In the genomic region with DNA sequence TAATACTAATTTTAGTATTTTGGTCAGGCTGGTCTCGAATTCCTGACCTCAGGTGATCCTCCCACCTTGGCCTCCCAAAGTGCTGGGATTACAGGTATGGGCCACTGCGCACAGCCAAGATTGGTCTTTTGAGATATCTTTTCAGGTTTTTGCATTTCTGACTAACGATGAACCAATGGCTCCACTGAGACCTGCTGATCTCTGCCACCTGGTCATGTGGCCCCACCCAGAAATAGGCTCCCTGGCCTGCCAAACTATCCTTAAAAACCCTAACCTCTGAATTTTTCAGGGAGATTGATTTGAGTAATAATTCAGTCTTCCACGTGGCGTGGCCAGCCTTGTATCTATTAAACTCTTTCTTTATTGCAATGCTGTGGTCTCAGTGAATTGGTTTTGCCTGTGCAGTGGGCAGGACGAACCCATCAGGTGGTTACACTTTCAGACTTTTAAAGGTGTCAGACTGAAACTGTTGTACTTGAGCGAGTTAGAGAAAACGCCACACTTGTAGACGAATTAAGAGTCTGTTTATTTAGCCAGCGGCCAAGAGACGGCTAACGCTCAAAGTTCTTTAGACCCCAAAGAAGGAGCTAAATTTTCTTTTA, we compare ENCODE assay signal across 1 cellular context.
TF ChIP-seq lines count a peak whose summit lies in the region.

No MANE protein-coding gene starts in this region.

TF ChIP-seq in H1, 55 proteins besides CTCF, POLR2A, EP300 and RAD21 (continued from another document):
- TF ChIP-seq, protein P1, sequence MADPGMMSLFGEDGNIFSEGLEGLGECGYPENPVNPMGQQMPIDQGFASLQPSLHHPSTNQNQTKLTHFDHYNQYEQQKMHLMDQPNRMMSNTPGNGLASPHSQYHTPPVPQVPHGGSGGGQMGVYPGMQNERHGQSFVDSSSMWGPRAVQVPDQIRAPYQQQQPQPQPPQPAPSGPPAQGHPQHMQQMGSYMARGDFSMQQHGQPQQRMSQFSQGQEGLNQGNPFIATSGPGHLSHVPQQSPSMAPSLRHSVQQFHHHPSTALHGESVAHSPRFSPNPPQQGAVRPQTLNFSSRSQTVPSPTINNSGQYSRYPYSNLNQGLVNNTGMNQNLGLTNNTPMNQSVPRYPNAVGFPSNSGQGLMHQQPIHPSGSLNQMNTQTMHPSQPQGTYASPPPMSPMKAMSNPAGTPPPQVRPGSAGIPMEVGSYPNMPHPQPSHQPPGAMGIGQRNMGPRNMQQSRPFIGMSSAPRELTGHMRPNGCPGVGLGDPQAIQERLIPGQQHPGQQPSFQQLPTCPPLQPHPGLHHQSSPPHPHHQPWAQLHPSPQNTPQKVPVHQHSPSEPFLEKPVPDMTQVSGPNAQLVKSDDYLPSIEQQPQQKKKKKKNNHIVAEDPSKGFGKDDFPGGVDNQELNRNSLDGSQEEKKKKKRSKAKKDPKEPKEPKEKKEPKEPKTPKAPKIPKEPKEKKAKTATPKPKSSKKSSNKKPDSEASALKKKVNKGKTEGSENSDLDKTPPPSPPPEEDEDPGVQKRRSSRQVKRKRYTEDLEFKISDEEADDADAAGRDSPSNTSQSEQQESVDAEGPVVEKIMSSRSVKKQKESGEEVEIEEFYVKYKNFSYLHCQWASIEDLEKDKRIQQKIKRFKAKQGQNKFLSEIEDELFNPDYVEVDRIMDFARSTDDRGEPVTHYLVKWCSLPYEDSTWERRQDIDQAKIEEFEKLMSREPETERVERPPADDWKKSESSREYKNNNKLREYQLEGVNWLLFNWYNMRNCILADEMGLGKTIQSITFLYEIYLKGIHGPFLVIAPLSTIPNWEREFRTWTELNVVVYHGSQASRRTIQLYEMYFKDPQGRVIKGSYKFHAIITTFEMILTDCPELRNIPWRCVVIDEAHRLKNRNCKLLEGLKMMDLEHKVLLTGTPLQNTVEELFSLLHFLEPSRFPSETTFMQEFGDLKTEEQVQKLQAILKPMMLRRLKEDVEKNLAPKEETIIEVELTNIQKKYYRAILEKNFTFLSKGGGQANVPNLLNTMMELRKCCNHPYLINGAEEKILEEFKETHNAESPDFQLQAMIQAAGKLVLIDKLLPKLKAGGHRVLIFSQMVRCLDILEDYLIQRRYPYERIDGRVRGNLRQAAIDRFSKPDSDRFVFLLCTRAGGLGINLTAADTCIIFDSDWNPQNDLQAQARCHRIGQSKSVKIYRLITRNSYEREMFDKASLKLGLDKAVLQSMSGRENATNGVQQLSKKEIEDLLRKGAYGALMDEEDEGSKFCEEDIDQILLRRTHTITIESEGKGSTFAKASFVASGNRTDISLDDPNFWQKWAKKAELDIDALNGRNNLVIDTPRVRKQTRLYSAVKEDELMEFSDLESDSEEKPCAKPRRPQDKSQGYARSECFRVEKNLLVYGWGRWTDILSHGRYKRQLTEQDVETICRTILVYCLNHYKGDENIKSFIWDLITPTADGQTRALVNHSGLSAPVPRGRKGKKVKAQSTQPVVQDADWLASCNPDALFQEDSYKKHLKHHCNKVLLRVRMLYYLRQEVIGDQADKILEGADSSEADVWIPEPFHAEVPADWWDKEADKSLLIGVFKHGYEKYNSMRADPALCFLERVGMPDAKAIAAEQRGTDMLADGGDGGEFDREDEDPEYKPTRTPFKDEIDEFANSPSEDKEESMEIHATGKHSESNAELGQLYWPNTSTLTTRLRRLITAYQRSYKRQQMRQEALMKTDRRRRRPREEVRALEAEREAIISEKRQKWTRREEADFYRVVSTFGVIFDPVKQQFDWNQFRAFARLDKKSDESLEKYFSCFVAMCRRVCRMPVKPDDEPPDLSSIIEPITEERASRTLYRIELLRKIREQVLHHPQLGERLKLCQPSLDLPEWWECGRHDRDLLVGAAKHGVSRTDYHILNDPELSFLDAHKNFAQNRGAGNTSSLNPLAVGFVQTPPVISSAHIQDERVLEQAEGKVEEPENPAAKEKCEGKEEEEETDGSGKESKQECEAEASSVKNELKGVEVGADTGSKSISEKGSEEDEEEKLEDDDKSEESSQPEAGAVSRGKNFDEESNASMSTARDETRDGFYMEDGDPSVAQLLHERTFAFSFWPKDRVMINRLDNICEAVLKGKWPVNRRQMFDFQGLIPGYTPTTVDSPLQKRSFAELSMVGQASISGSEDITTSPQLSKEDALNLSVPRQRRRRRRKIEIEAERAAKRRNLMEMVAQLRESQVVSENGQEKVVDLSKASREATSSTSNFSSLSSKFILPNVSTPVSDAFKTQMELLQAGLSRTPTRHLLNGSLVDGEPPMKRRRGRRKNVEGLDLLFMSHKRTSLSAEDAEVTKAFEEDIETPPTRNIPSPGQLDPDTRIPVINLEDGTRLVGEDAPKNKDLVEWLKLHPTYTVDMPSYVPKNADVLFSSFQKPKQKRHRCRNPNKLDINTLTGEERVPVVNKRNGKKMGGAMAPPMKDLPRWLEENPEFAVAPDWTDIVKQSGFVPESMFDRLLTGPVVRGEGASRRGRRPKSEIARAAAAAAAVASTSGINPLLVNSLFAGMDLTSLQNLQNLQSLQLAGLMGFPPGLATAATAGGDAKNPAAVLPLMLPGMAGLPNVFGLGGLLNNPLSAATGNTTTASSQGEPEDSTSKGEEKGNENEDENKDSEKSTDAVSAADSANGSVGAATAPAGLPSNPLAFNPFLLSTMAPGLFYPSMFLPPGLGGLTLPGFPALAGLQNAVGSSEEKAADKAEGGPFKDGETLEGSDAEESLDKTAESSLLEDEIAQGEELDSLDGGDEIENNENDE (IDR thresholded peaks at IDR 0.05; ENCODE audit: insufficient replicate concordance, low read length), result no peak
- no peak for TF ChIP-seq KDM4A (IDR thresholded peaks at IDR 0.05; ENCODE audit: low read depth, low read length, severe bottlenecking)
- TF ChIP-seq CREB1 (IDR thresholded peaks at IDR 0.05), result no peak
- no peak for TF ChIP-seq SP2 (IDR thresholded peaks at IDR 0.05; ENCODE audit: low read length)
- TF ChIP-seq BRCA1 (IDR thresholded peaks at IDR 0.05; ENCODE audit: low read depth, low read length), result no peak
- no peak for TF ChIP-seq EZH2 (IDR thresholded peaks at IDR 0.05; ENCODE audit: low read depth, low read length, severe bottlenecking)
- no peak for TF ChIP-seq CTBP2 (IDR thresholded peaks at IDR 0.05; ENCODE audit: borderline replicate concordance, insufficient read depth, insufficient read length, low read length)
- TF ChIP-seq YY1 (IDR thresholded peaks at IDR 0.05; ENCODE audit: low read depth, low read length), result no peak
- TF ChIP-seq KDM5A (IDR thresholded peaks at IDR 0.05; ENCODE audit: low read length), result no peak
- no peak for TF ChIP-seq SIX5 (IDR thresholded peaks at IDR 0.05; ENCODE audit: low read depth, low read length)
- no peak for TF ChIP-seq BACH1 (IDR thresholded peaks at IDR 0.05; ENCODE audit: low read length)
- TF ChIP-seq RBBP5 (IDR thresholded peaks at IDR 0.05; ENCODE audit: borderline replicate concordance, low read depth, low read length), result no peak
- no peak for TF ChIP-seq CBX8 (IDR thresholded peaks at IDR 0.05; ENCODE audit: borderline replicate concordance, low read depth, low read length)
- TF ChIP-seq SIN3A (conservative IDR thresholded peaks at IDR 0.05 in 1 of 2, IDR thresholded peaks at IDR 0.05 in 1 of 2; ENCODE audit: low read depth in 1 of 2, low read length in 2 of 2), result no peak
- TF ChIP-seq TAF7 (optimal IDR thresholded peaks at IDR 0.05; ENCODE audit: borderline replicate concordance, low read depth, low read length), result no peak
- TF ChIP-seq FOSL1 (IDR thresholded peaks at IDR 0.05; ENCODE audit: insufficient read depth, low read depth, low read length), result no peak
